In the genomic region with DNA sequence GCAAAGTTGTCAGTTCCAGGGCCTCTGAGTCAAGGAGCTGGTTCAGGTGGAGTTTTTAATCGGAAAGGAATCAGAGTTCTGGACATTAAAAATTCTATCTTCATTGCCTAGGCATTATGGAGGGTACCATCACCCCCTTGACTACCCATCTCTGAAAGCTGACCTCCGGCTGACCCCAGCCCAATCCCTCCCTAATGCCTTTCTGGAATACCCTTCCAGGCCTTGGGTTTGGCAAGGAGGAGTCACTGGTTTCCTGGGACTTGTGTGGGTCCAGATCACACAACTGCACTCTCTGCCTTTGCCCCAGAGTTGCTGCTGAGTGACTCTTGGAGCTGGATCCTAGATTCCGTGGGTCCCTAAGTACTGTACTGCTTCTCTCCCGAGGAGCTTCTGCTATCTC, we compare ENCODE assay signal across 1 cellular context.
TF ChIP-seq lines count a peak whose summit lies in the region.

No MANE protein-coding gene starts in this region.

TF ChIP-seq in H1, 55 proteins besides CTCF, POLR2A, EP300 and RAD21:
- TF ChIP-seq EZH2 (IDR thresholded peaks at IDR 0.05; ENCODE audit: low read depth, low read length, severe bottlenecking), result peak; percentile 71
- no peak for TF ChIP-seq RBBP5 (IDR thresholded peaks at IDR 0.05; ENCODE audit: borderline replicate concordance, low read depth, low read length)
- TF ChIP-seq SUZ12 (IDR thresholded peaks at IDR 0.05; ENCODE audit: low read length), result peak; percentile 55; the same call in 1 of the 2 replicates
